19 cellular contexts compared by ENCODE assay signal in genomic region chr4:169241480-169241879, GRCh38. TPM values are rescaled to one million over a fixed set of nuclear protein-coding genes. Genes with fewer than 3 reads are reported as not detected.
DNase-seq lines count a peak whose midpoint lies in the region; FAIRE-seq and TF ChIP-seq lines count a peak whose summit lies in the region.
"Had no signal": no experiment of that assay in that cellular context is flagged by ENCODE, and none has a peak within 500 bp of the region (broad histone marks: within the 10 kb centered on the region; RNA-seq: fewer than 3 reads in every experiment).

No MANE protein-coding gene starts in this region.

- no peak overlapping the region for H4K91ac ChIP-seq in mesenchymal stem cell (ENCODE audit: low read length)

- intact Hi-C loops in thyroid gland (cut with DNase I): no loop called here

- no peak overlapping the region for H2AFZ ChIP-seq in mesenchymal stem cell (ENCODE audit: low read depth, low read length)

- no peak overlapping the region for H3K4me3 Mint-ChIP-seq in chondrocyte (ENCODE audit: unreplicated experiment)
- H3K4me3 Mint-ChIP-seq: B cell; CD4-positive, alpha-beta memory T cell had no signal

- no peak overlapping the region for H3K14ac ChIP-seq in mesenchymal stem cell (ENCODE audit: low read length in 2 of 2)

- H3K4ac ChIP-seq in mesenchymal stem cell (ENCODE audit: low read depth in 1 of 2, low read length in 2 of 2): no peak overlapping the region

- H2BK5ac ChIP-seq in mesenchymal stem cell (ENCODE audit: low read depth, low read length, poor library complexity, severe bottlenecking): no peak overlapping the region

- peaks cover 0 to 8% of the 10 kb centered on the region in 2 experiments for H3K36me3 ChIP-seq in mesenchymal stem cell (ENCODE audit: control insufficient read depth in 1 of 2, insufficient read depth in 2 of 2, low read depth in 1 of 2, low read length in 2 of 2)
- no peaks in the 10 kb centered on the region for H3K36me3 ChIP-seq in thyroid gland

- H2BK12ac ChIP-seq in mesenchymal stem cell (ENCODE audit: low read length in 2 of 2): peak overlapping the region in 1 of 2 experiments; percentile 75

- no peak overlapping the region for H4K8ac ChIP-seq in mesenchymal stem cell (ENCODE audit: low read length)

- WGBS in mesenchymal stem cell: 82% methylated on average over 2 of the region's 2 CpGs
- 75 to 82% methylated on average over 2 of the region's 2 CpGs for WGBS in thyroid gland, 2 donors

- peak overlapping the region; percentile 27 for H3K9ac ChIP-seq in mesenchymal stem cell (ENCODE audit: low read length)
- H3K9ac ChIP-seq: KMS-11 had no signal

- H3K79me1 ChIP-seq in mesenchymal stem cell (replicated peaks; ENCODE audit: low read length, poor library complexity, severe bottlenecking): peaks cover 5% of the 10 kb centered on the region

- H3K4me3 ChIP-seq in mesenchymal stem cell (ENCODE audit: insufficient read depth in 1 of 2, low read depth in 1 of 2, low read length in 2 of 2): no peak overlapping the region
- H3K4me3 ChIP-seq in thyroid gland (replicated peaks in 1 of 3): no peak overlapping the region

- no peaks in the 10 kb centered on the region for H3K36me3 Mint-ChIP-seq in chondrocyte (ENCODE audit: low read depth)
- H3K36me3 Mint-ChIP-seq: CD4-positive, alpha-beta memory T cell had no signal

- H2BK15ac ChIP-seq in mesenchymal stem cell (ENCODE audit: low read depth, poor library complexity, severe bottlenecking): no peak overlapping the region

- peak overlapping the region; percentile 59 for H3K27ac Mint-ChIP-seq in chondrocyte (ENCODE audit: unreplicated experiment)
- H3K27ac Mint-ChIP-seq: B cell; CD4-positive, alpha-beta memory T cell had no signal

- no peak overlapping the region for H3K4me2 ChIP-seq in mesenchymal stem cell (ENCODE audit: low read length, poor library complexity, severe bottlenecking)
- H3K4me2 ChIP-seq: KMS-11 had no signal

- no peaks in the 10 kb centered on the region for H3K27me3 Mint-ChIP-seq in chondrocyte (ENCODE audit: low read depth)
- H3K27me3 Mint-ChIP-seq: B cell had no signal

- TF ChIP-seq POLR2A in thyroid gland (IDR thresholded peaks at IDR 0.05): no peak

- H2AK5ac ChIP-seq in mesenchymal stem cell (ENCODE audit: low read length, severe bottlenecking): peak overlapping the region; percentile 85

- H3K18ac ChIP-seq in mesenchymal stem cell (ENCODE audit: low read depth in 1 of 2, low read length in 2 of 2): peak overlapping the region in 1 of 2 experiments; percentile 9

- H3K4me1 ChIP-seq in mesenchymal stem cell (ENCODE audit: control insufficient read depth, insufficient read depth, low read depth, low read length) (peaks cover 8% of the 10 kb centered on the region), thyroid gland (peaks cover 51 to 77% of the 10 kb centered on the region in 2 donors)

- no peak for FAIRE-seq in urothelium cell line (lab: Jason Lieb, UNC)
- FAIRE-seq: GM19239, H54, HepG2 had no signal

- H3K4me1 Mint-ChIP-seq in chondrocyte (ENCODE audit: low read depth): peaks cover 84% of the 10 kb centered on the region
- H3K4me1 Mint-ChIP-seq: CD4-positive, alpha-beta memory T cell had no signal

- H3K27me3 ChIP-seq in mesenchymal stem cell (ENCODE audit: control insufficient read depth in 1 of 2, insufficient read depth in 1 of 2, low read length in 2 of 2) (no peaks in the 10 kb centered on the region), thyroid gland (no peaks in the 10 kb centered on the region)

- TF ChIP-seq CTCF in chondrocyte (IDR thresholded peaks at IDR 0.05) (no peak), thyroid gland (IDR thresholded peaks at IDR 0.05) (no peak)

- DNase-seq in SKM-1 (lab: John Stamatoyannopoulos, UW; ENCODE audit: unreplicated experiment) (peak; percentile 17), chondrocyte (ENCODE audit: low spot score) (no peak), mesenchymal stem cell (no peak), thyroid gland (no peak), urothelium cell line (ENCODE audit: low spot score) (no peak), NCI-H748 treated with DMSO at 0.1 percent for 48 hours (lab: John Stamatoyannopoulos, UW) (no peak), NCI-H187 treated with DMSO at 0.1 percent for 48 hours (lab: John Stamatoyannopoulos, UW) (no peak)
- DNase-seq: CD4-positive, alpha-beta memory T cell; DMS79; NCI-H1048; NCI-H146; NCI-H2081 treated with DMSO at 0.1 percent for 48 hours; SIG-M5 had no signal

- H3K9me3 Mint-ChIP-seq in chondrocyte (ENCODE audit: low read depth): no peaks in the 10 kb centered on the region

- H3K23ac ChIP-seq in mesenchymal stem cell (ENCODE audit: low read length in 2 of 2): no peak overlapping the region

- H3K27ac ChIP-seq in mesenchymal stem cell (ENCODE audit: low read length, poor library complexity, severe bottlenecking) (no peak overlapping the region), thyroid gland (peak overlapping the region in 2 of 3 donors; percentile 1 to 97)
- H3K27ac ChIP-seq: KMS-11 had no signal

- no peak overlapping the region for H2BK120ac ChIP-seq in mesenchymal stem cell (ENCODE audit: low read depth, low read length)

- H3K9me3 ChIP-seq in mesenchymal stem cell (ENCODE audit: control insufficient read depth, low read length): no peaks in the 10 kb centered on the region
- no peaks in the 10 kb centered on the region for H3K9me3 ChIP-seq in thyroid gland

RNA-seq across cellular contexts. Expression of gene SH3RF1, which starts 29.3 kb away (rescaled TPM):
- 21.8 to 28.1 TPM (median 25.2 TPM) in 3 replicates for total RNA-seq in chondrocyte
- polyA plus RNA-seq in mesenchymal stem cell (2013, experiment 1 of 2): 8.0 TPM
- 8.1 TPM for polyA plus RNA-seq in mesenchymal stem cell (2013, experiment 2 of 2)
- total RNA-seq in thyroid gland: 10 to 100 TPM; 29.0 to 41.7 (median 32.5) TPM
- total RNA-seq: OCI-LY7 had no signal
